ENCODE assay signal across 11 cellular contexts in genomic region chr19:16141043-16141442, GRCh38. TPM values are rescaled to one million over a fixed set of nuclear protein-coding genes. Genes with fewer than 3 reads are reported as not detected.
A peak's percentile ranks its signal among the peaks of the same experiment; 100 is the strongest.
DNase-seq lines count a peak whose midpoint lies in the region; ATAC-seq and TF ChIP-seq lines count a peak whose summit lies in the region.
"Had no signal": no experiment of that assay in that cellular context is flagged by ENCODE, and none has a peak within 500 bp of the region (broad histone marks: within the 10 kb centered on the region; RNA-seq: fewer than 3 reads in every experiment).

No MANE protein-coding gene starts in this region.

- no peaks in the 10 kb centered on the region for H3K27me3 Mint-ChIP-seq in activated CD8-positive, alpha-beta memory T cell treated with anti-CD3 and anti-CD28 coated beads, Interleukin-2, amount 10 ng/mL, durations not matched to agents 7 days and 5 days

- peaks cover 5% of the 10 kb centered on the region for H3K9me3 Mint-ChIP-seq in activated CD8-positive, alpha-beta memory T cell treated with anti-CD3 and anti-CD28 coated beads, Interleukin-2, amount 10 ng/mL, durations not matched to agents 7 days and 5 days (ENCODE audit: low read depth)
- no peaks in the 10 kb centered on the region for H3K9me3 Mint-ChIP-seq in stimulated activated effector memory CD8-positive, alpha-beta T cell treated with anti-CD3 and anti-CD28 coated beads, Interleukin-12 subunit alpha, Interleukin-12 subunit beta, amount 100 ng/mL, for 72 hours
- H3K9me3 Mint-ChIP-seq: activated naive CD4-positive, alpha-beta T cell treated with anti-CD3 and anti-CD28 coated beads, Interleukin-2, amount 50 U/mL, for 72 hours had no signal

- no peaks in the 10 kb centered on the region for H3K9me2 ChIP-seq in SU-DHL-6 (replicated peaks; ENCODE audit: insufficient read depth, low read length)

- peak; percentile 73 for DNase-seq in activated CD8-positive, alpha-beta memory T cell treated with anti-CD3 and anti-CD28 coated beads, Interleukin-2, amount 10 ng/mL, durations not matched to agents 7 days and 5 days
- no peak for DNase-seq in activated CD8-positive, alpha-beta memory T cell treated with anti-CD3 and anti-CD28 coated beads, Interleukin-2, amount 50 U/mL, for 4 hours
- DNase-seq in stimulated activated effector memory CD8-positive, alpha-beta T cell treated with anti-CD3 and anti-CD28 coated beads, Interleukin-12 subunit alpha, Interleukin-12 subunit beta, amount 100 ng/mL, for 72 hours (ENCODE audit: low spot score in 2 of 2) = peak in 1 of 2 donors; percentile 61
- no peak for DNase-seq in NCI-H146 treated with DMSO at 0.1 percent for 48 hours (lab: John Stamatoyannopoulos, UW; ENCODE audit: unreplicated experiment)
- DNase-seq: NCI-H1694, T-helper 9 cell had no signal

- no peak overlapping the region for H3K4me3 Mint-ChIP-seq in activated CD8-positive, alpha-beta memory T cell treated with anti-CD3 and anti-CD28 coated beads, Interleukin-2, amount 10 ng/mL, durations not matched to agents 7 days and 5 days
- peak overlapping the region; percentile 39 for H3K4me3 Mint-ChIP-seq in stimulated activated effector memory CD8-positive, alpha-beta T cell treated with anti-CD3 and anti-CD28 coated beads, Interleukin-12 subunit alpha, Interleukin-12 subunit beta, amount 100 ng/mL, for 72 hours

- peak; percentile 20 for ATAC-seq in activated CD8-positive, alpha-beta memory T cell treated with anti-CD3 and anti-CD28 coated beads, Interleukin-2, amount 10 ng/mL, durations not matched to agents 7 days and 5 days
- peak; percentile 44 for ATAC-seq in HG03139 (IDR thresholded peaks at IDR 0.05; ENCODE audit: unreplicated experiment)
- peak; percentile 41 for ATAC-seq in stimulated activated effector memory CD8-positive, alpha-beta T cell treated with anti-CD3 and anti-CD28 coated beads, Interleukin-12 subunit alpha, Interleukin-12 subunit beta, amount 100 ng/mL, for 72 hours
- ATAC-seq in HG02840 (IDR thresholded peaks at IDR 0.05; ENCODE audit: low FRiP score, unreplicated experiment) = no peak
- ATAC-seq in GM18517 (IDR thresholded peaks at IDR 0.05; ENCODE audit: unreplicated experiment) = no peak
- ATAC-seq: activated naive CD4-positive, alpha-beta T cell treated with anti-CD3 and anti-CD28 coated beads, Interleukin-2, amount 50 U/mL, for 72 hours had no signal

- peaks cover 49% of the 10 kb centered on the region for H3F3A ChIP-seq in SU-DHL-6 (ENCODE audit: insufficient read depth)

- CTCF ChIA-PET in activated CD8-positive, alpha-beta memory T cell treated with anti-CD3 and anti-CD28 coated beads, Interleukin-2, amount 10 ng/mL, durations not matched to agents 7 days and 5 days (lab: Charles Lee) = interaction anchor here (1.8 to 2.6 kb wide), 3 partner anchors 22 to 99 kb away, joined by 3 to 13 read pairs (median 5); no protein-coding TSS in a partner anchor

- peak overlapping the region; percentile 92 for H3K27ac Mint-ChIP-seq in activated CD8-positive, alpha-beta memory T cell treated with anti-CD3 and anti-CD28 coated beads, Interleukin-2, amount 10 ng/mL, durations not matched to agents 7 days and 5 days
- peak overlapping the region; percentile 87 for H3K27ac Mint-ChIP-seq in stimulated activated effector memory CD8-positive, alpha-beta T cell treated with anti-CD3 and anti-CD28 coated beads, Interleukin-12 subunit alpha, Interleukin-12 subunit beta, amount 100 ng/mL, for 72 hours

- peak overlapping the region; percentile 21 for H3K4me2 ChIP-seq in SU-DHL-6 (ENCODE audit: low read depth, low read length, poor library complexity, severe bottlenecking)

- H3K36me3 ChIP-seq in SU-DHL-6 (ENCODE audit: low read length) = no peaks in the 10 kb centered on the region

- H3K79me2 ChIP-seq in SU-DHL-6 (ENCODE audit: insufficient read depth, low read length) = peaks cover 22% of the 10 kb centered on the region

- no peak overlapping the region for H3K9ac ChIP-seq in SU-DHL-6 (ENCODE audit: low read length)

- H3K4me1 Mint-ChIP-seq in activated CD8-positive, alpha-beta memory T cell treated with anti-CD3 and anti-CD28 coated beads, Interleukin-2, amount 10 ng/mL, durations not matched to agents 7 days and 5 days = peaks cover 61% of the 10 kb centered on the region
- peaks cover 76% of the 10 kb centered on the region for H3K4me1 Mint-ChIP-seq in stimulated activated effector memory CD8-positive, alpha-beta T cell treated with anti-CD3 and anti-CD28 coated beads, Interleukin-12 subunit alpha, Interleukin-12 subunit beta, amount 100 ng/mL, for 72 hours

- H3K27me3 ChIP-seq in SU-DHL-6 (ENCODE audit: low read length) = no peaks in the 10 kb centered on the region

- H2AFZ ChIP-seq in SU-DHL-6 (ENCODE audit: low read depth, low read length, severe bottlenecking) = no peak overlapping the region

- peaks cover 36% of the 10 kb centered on the region for H3K36me3 Mint-ChIP-seq in activated CD8-positive, alpha-beta memory T cell treated with anti-CD3 and anti-CD28 coated beads, Interleukin-2, amount 10 ng/mL, durations not matched to agents 7 days and 5 days
- H3K36me3 Mint-ChIP-seq in stimulated activated effector memory CD8-positive, alpha-beta T cell treated with anti-CD3 and anti-CD28 coated beads, Interleukin-12 subunit alpha, Interleukin-12 subunit beta, amount 100 ng/mL, for 72 hours = peaks cover 20% of the 10 kb centered on the region

- peak overlapping the region; percentile 94 for H3K27ac ChIP-seq in SU-DHL-6 (ENCODE audit: low read depth, low read length)

- H3K4me3 ChIP-seq in SU-DHL-6 (ENCODE audit: insufficient read depth, low read length, poor library complexity, severe bottlenecking) = no peak overlapping the region

- no peaks in the 10 kb centered on the region for H4K20me1 ChIP-seq in SU-DHL-6 (ENCODE audit: low read depth, low read length)

- no peaks in the 10 kb centered on the region for H3K9me3 ChIP-seq in SU-DHL-6 (ENCODE audit: insufficient read depth, low read length)

- no peak for TF ChIP-seq CTCF in SU-DHL-6 (IDR thresholded peaks at IDR 0.05; ENCODE audit: insufficient read depth, low read length, poor library complexity, severe bottlenecking)

RNA-seq across cellular contexts. Expression of gene HSH2D, which starts 2.4 kb away (rescaled TPM):
- total RNA-seq in activated CD8-positive, alpha-beta memory T cell treated with anti-CD3 and anti-CD28 coated beads, Interleukin-2, amount 10 ng/mL, durations not matched to agents 7 days and 5 days = 100 to 1,000 TPM; 181 to 199 TPM

RNA-seq across cellular contexts. Expression of gene RAB8A, which starts 29.4 kb away (rescaled TPM):
- total RNA-seq in activated CD8-positive, alpha-beta memory T cell treated with anti-CD3 and anti-CD28 coated beads, Interleukin-2, amount 10 ng/mL, durations not matched to agents 7 days and 5 days = 100 to 1,000 TPM; 204 to 271 TPM

RNA-seq across cellular contexts. Expression of gene CIB3, which starts 32.3 kb away (rescaled TPM):
- total RNA-seq in activated CD8-positive, alpha-beta memory T cell treated with anti-CD3 and anti-CD28 coated beads, Interleukin-2, amount 10 ng/mL, durations not matched to agents 7 days and 5 days = not detected

RNA-seq across cellular contexts. Expression of gene FAM32A, which starts 44.2 kb away (rescaled TPM):
- total RNA-seq in activated CD8-positive, alpha-beta memory T cell treated with anti-CD3 and anti-CD28 coated beads, Interleukin-2, amount 10 ng/mL, durations not matched to agents 7 days and 5 days = 10 to 100 TPM; 64.6 to 72.0 TPM

RNA-seq across cellular contexts. Expression of gene AP1M1, which starts 56.7 kb away (rescaled TPM):
- 100 to 1,000 TPM; 144 to 154 TPM for total RNA-seq in activated CD8-positive, alpha-beta memory T cell treated with anti-CD3 and anti-CD28 coated beads, Interleukin-2, amount 10 ng/mL, durations not matched to agents 7 days and 5 days

Comparison
In these comparisons a context has a peak if more than half of its experiments do, and no peak if none do; other contexts are left out.
1. ATAC-seq: peak in activated CD8-positive, alpha-beta memory T cell treated with anti-CD3 and anti-CD28 coated beads, Interleukin-2, amount 10 ng/mL, durations not matched to agents 7 days and 5 days (single experiment), HG03139 (single experiment) and stimulated activated effector memory CD8-positive, alpha-beta T cell treated with anti-CD3 and anti-CD28 coated beads, Interleukin-12 subunit alpha, Interleukin-12 subunit beta, amount 100 ng/mL, for 72 hours (single experiment); none in HG02840 (single experiment) and GM18517 (single experiment).